1 cellular context compared by ENCODE assay signal in the genomic region with DNA sequence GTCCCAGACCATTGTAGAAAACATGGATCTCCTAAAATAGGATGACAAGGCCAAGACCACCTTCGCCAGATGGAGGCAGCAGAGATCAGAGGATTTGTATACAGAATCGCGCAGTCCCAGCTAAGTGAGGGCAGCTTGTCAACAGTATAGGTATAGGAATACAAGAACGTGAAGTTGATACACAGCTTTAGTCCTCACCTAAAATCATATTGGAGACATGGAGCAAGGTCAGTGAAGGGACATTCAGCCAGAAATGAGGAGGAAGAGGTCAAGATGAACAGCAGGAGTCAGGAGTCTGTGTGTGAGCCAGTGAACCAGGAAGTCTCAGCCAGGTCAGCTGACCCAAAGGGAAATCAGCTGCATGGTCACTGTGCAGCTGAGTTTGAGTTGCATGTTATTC.
TF ChIP-seq lines count a peak whose summit lies in the region.

No MANE protein-coding gene starts in this region.

TF ChIP-seq in GM23338, 12 proteins besides CTCF, POLR2A, EP300 and RAD21 (continued from another document):
- TF ChIP-seq REST (IDR thresholded peaks at IDR 0.05; ENCODE audit: unreplicated experiment) (no peak), JUNB (IDR thresholded peaks at IDR 0.05; ENCODE audit: unreplicated experiment) (no peak)
